In the genomic region with DNA sequence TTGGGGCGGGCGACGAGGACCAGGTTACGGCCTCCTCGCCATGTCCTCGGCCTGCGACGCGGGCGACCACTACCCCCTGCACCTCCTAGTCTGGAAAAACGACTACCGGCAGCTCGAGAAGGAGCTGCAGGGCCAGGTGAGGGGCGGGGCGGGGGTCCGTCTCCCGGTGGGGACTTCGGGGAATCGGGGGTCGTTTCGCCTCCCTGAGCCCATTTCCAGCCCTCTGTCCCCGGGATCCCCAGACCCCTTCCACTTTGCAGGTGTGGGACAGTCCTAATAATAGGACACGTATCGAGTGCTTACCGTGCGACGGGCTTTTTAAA, we compare ENCODE assay signal across 8 cellular contexts. TPM values are rescaled to one million over a fixed set of nuclear protein-coding genes. Genes with fewer than 3 reads are reported as not detected.
DNase-seq lines count a peak whose midpoint lies in the region; ATAC-seq and TF ChIP-seq lines count a peak whose summit lies in the region.

No MANE protein-coding gene starts in this region.

- H3K9me3 ChIP-seq in adrenal gland (replicated peaks in 1 of 3) (no peaks in the 10 kb centered on the region), right lobe of liver (no peaks in the 10 kb centered on the region), thyroid gland (no peaks in the 10 kb centered on the region)

- peak overlapping the region; percentile 91 for H3K4me3 Mint-ChIP-seq in activated CD8-positive, alpha-beta memory T cell treated with anti-CD3 and anti-CD28 coated beads, Interleukin-2, amount 10 ng/mL, durations not matched to agents 7 days and 5 days

- H3K4me1 ChIP-seq in adrenal gland (replicated peaks in 1 of 2) (peaks cover 12 to 31% of the 10 kb centered on the region in 2 donors), right lobe of liver (peaks cover 0 to 11% (median under 1%) of the 10 kb centered on the region in 4 donors), thyroid gland (peaks cover 24 to 56% of the 10 kb centered on the region in 2 donors)

- peaks cover 14% of the 10 kb centered on the region for H3K36me3 Mint-ChIP-seq in activated CD8-positive, alpha-beta memory T cell treated with anti-CD3 and anti-CD28 coated beads, Interleukin-2, amount 10 ng/mL, durations not matched to agents 7 days and 5 days

- H3K4me3 ChIP-seq in adrenal gland (peak overlapping the region; percentile 43 to 96 (median 63)), right lobe of liver (peak overlapping the region; percentile 84 to 91 (median 89)), thyroid gland (replicated peaks in 1 of 3) (peak overlapping the region; percentile 60 to 99 (median 89))

- no peaks in the 10 kb centered on the region for H3K9me3 Mint-ChIP-seq in activated CD8-positive, alpha-beta memory T cell treated with anti-CD3 and anti-CD28 coated beads, Interleukin-2, amount 10 ng/mL, durations not matched to agents 7 days and 5 days (ENCODE audit: low read depth)

- CTCF ChIA-PET in activated CD8-positive, alpha-beta memory T cell treated with anti-CD3 and anti-CD28 coated beads, Interleukin-2, amount 10 ng/mL, durations not matched to agents 7 days and 5 days (lab: Charles Lee), result interaction anchor here (1.1 to 2.3 kb wide), 5 partner anchors 11 to 470 kb away, joined by 3 to 9 read pairs (median 3); no protein-coding TSS in a partner anchor

- no peak for ATAC-seq in activated CD8-positive, alpha-beta memory T cell treated with anti-CD3 and anti-CD28 coated beads, Interleukin-2, amount 10 ng/mL, durations not matched to agents 7 days and 5 days
- ATAC-seq in right lobe of liver (no peak), HG02938 (IDR thresholded peaks at IDR 0.05; ENCODE audit: unreplicated experiment) (no peak)

- no peaks in the 10 kb centered on the region for H3K27me3 ChIP-seq in adrenal gland
- no peaks in the 10 kb centered on the region for H3K27me3 ChIP-seq in right lobe of liver
- no peaks in the 10 kb centered on the region for H3K27me3 ChIP-seq in thyroid gland

- no peaks in the 10 kb centered on the region for H3K36me3 ChIP-seq in adrenal gland (replicated peaks in 1 of 2)
- H3K36me3 ChIP-seq in right lobe of liver, result no peaks in the 10 kb centered on the region
- H3K36me3 ChIP-seq in thyroid gland, result no peaks in the 10 kb centered on the region

- TF ChIP-seq CTCF in adrenal gland (IDR thresholded peaks at IDR 0.05) (no peak), right lobe of liver (IDR thresholded peaks at IDR 0.05) (no peak), thyroid gland (IDR thresholded peaks at IDR 0.05) (no peak)

- WGBS in adrenal gland, 4 donors, result 0% methylated on average over 5 to 27 of the region's 27 CpGs
- WGBS in right lobe of liver (ENCODE audit: insufficient coverage, low coverage, low lambda C conversion rate, missing lambda C conversion rate), result 0% methylated on average over 2 of the region's 27 CpGs
- 0 to 2% methylated on average over 7 to 17 of the region's 27 CpGs for WGBS in thyroid gland, 2 donors

- H3K27ac Mint-ChIP-seq in activated CD8-positive, alpha-beta memory T cell treated with anti-CD3 and anti-CD28 coated beads, Interleukin-2, amount 10 ng/mL, durations not matched to agents 7 days and 5 days, result peak overlapping the region; percentile 90

- no peak for TF ChIP-seq POLR2A in adrenal gland (IDR thresholded peaks at IDR 0.05)
- TF ChIP-seq POLR2A in right lobe of liver (IDR thresholded peaks at IDR 0.05), result no peak
- TF ChIP-seq POLR2A in thyroid gland (IDR thresholded peaks at IDR 0.05), result no peak

- intact Hi-C loops in adrenal gland (cut with DNase I) (loop anchor here in 1 of 2 donors (5.0 kb wide), 1 partner anchor 38 kb away; no protein-coding TSS in a partner anchor), right lobe of liver (cut with DNase I) (no loop called here), thyroid gland (cut with DNase I) (no loop called here)

- no peaks in the 10 kb centered on the region for H3K27me3 Mint-ChIP-seq in activated CD8-positive, alpha-beta memory T cell treated with anti-CD3 and anti-CD28 coated beads, Interleukin-2, amount 10 ng/mL, durations not matched to agents 7 days and 5 days

- peaks cover 49% of the 10 kb centered on the region for H3K4me1 Mint-ChIP-seq in activated CD8-positive, alpha-beta memory T cell treated with anti-CD3 and anti-CD28 coated beads, Interleukin-2, amount 10 ng/mL, durations not matched to agents 7 days and 5 days

- peak overlapping the region in 3 of 5 donors; percentile 64 to 91 (median 88) for H3K27ac ChIP-seq in adrenal gland
- peak overlapping the region; percentile 94 to 97 (median 95) for H3K27ac ChIP-seq in right lobe of liver
- peak overlapping the region; percentile 89 to 94 (median 90) for H3K27ac ChIP-seq in thyroid gland

- DNase-seq in activated CD8-positive, alpha-beta memory T cell treated with anti-CD3 and anti-CD28 coated beads, Interleukin-2, amount 10 ng/mL, durations not matched to agents 7 days and 5 days, result no peak
- DNase-seq in activated CD8-positive, alpha-beta memory T cell treated with anti-CD3 and anti-CD28 coated beads for 24 hours, result no peak
- DNase-seq in adrenal gland (peak in 2 of 7 donors; percentile 23 to 35), right lobe of liver (peak; percentile 31 to 57 (median 51)), thyroid gland (no peak), kidney tubule cell (ENCODE audit: low spot score) (no peak), T-helper 9 cell (no peak)

RNA-seq across cellular contexts. Expression of a gene that starts 0.4 kb away (rescaled TPM):
- 10 to 100 TPM; 68.6 to 78.2 TPM for total RNA-seq in activated CD8-positive, alpha-beta memory T cell treated with anti-CD3 and anti-CD28 coated beads, Interleukin-2, amount 10 ng/mL, durations not matched to agents 7 days and 5 days
- total RNA-seq in adrenal gland (10 to 100 TPM; 31.0 to 84.5 (median 45.6) TPM), right lobe of liver (10 to 100 TPM; 14.4 to 33.7 (median 24.6) TPM), thyroid gland (100 to 1,000 TPM; 125 to 167 (median 137) TPM)
- 10 to 100 TPM; 17.1 to 38.6 (median 17.1) TPM for polyA plus RNA-seq in adrenal gland

RNA-seq across cellular contexts. Expression of a gene that starts 3.4 kb away (rescaled TPM):
- total RNA-seq in activated CD8-positive, alpha-beta memory T cell treated with anti-CD3 and anti-CD28 coated beads, Interleukin-2, amount 10 ng/mL, durations not matched to agents 7 days and 5 days, result 10 to 100 TPM; 90.6 to 92.3 TPM
- total RNA-seq in adrenal gland (10 to 100 TPM; 35.9 to 80.9 (median 59.2) TPM), right lobe of liver (10 to 100 TPM; 13.3 to 24.8 (median 16.8) TPM), thyroid gland (10 to 100 TPM; 54.4 to 69.4 (median 60.1) TPM)
- 10 to 100 TPM; 24.3 to 56.3 (median 31.6) TPM for polyA plus RNA-seq in adrenal gland

RNA-seq across cellular contexts. Expression of a gene that starts 48.7 kb away (rescaled TPM):
- 10 to 100 TPM; 14.8 to 17.3 TPM for total RNA-seq in activated CD8-positive, alpha-beta memory T cell treated with anti-CD3 and anti-CD28 coated beads, Interleukin-2, amount 10 ng/mL, durations not matched to agents 7 days and 5 days
- total RNA-seq in adrenal gland, result 10 to 100 TPM in 7 of 8 donors, 1 to 10 TPM in 1; 7.1 to 19.5 (median 15.1) TPM
- polyA plus RNA-seq in adrenal gland, result 10 to 100 TPM in 2 of 3 donors, 1 to 10 TPM in 1; 9.7 to 14.2 (median 12.1) TPM
- total RNA-seq in right lobe of liver, result 10 to 100 TPM in 1 of 6 experiments, 1 to 10 TPM in 5; 3.0 to 10.1 (median 6.4) TPM
- 10 to 100 TPM; 16.1 to 41.5 (median 21.9) TPM for total RNA-seq in thyroid gland

Comparison
In these comparisons a context has a peak if more than half of its experiments do, and no peak if none do; other contexts are left out.
1. DNase-seq: peak in right lobe of liver (3 of 3); none in activated CD8-positive, alpha-beta memory T cell treated with anti-CD3 and anti-CD28 coated beads, Interleukin-2, amount 10 ng/mL, durations not matched to agents 7 days and 5 days (single experiment), activated CD8-positive, alpha-beta memory T cell treated with anti-CD3 and anti-CD28 coated beads for 24 hours (single experiment), thyroid gland (0 of 2), kidney tubule cell (single experiment) and T-helper 9 cell (single experiment).
2. Peak in every context shown above with its lines, with median percentiles within 50 percentile points of each other: H3K27ac ChIP-seq and H3K4me3 ChIP-seq.